8 cellular contexts compared by ENCODE assay signal in the genomic region with DNA sequence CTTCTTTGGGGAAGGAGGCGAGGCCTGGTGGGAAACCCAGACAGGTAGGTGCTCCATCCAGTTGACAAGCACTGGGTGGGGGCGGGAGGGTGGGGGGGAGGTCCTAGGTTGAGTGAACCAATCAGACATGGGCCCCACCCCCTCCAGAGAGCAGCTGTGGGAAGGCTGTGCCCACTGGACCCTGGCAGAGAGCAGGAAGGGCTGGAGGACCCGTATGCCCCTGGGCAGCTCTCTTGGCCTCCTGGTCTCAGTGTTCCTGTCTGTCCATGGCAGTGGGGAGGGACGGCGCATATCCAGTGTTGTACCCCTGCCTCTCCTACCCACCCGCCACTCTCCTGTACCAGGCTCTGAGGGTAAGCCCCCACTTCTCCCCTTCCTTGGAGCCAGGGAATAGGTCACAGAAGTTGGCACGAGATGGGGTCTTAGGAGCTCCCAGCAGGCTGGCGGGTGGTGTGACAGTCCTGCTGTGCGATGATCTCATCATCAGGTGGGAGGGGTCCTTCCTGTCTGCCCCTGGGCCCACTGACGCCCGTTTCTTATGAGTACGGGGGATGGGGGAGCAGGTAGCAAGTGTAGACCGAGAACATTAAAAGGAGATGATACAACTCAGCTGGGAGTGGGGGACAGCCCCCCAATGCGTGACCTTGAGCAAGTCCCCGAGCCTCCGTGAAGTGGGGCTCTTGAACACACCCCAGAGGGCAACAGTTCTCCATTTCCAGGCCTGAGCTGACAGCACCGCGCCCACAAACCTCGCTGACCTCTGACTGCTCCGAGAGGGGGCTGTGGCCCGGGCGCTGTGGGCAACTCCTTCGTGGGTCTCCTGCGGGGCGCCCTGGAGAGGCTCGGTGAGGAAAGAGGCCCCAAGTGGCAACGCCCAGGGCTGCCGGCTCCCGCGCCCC. TPM values are rescaled to one million over a fixed set of nuclear protein-coding genes. Genes with fewer than 3 reads are reported as not detected.
A peak's percentile ranks its signal among the peaks of the same experiment; 100 is the strongest.
DNase-seq lines count a peak whose midpoint lies in the region; ATAC-seq and TF ChIP-seq lines count a peak whose summit lies in the region.

No MANE protein-coding gene starts in this region.

- ATAC-seq in GM18520 (IDR thresholded peaks at IDR 0.05; ENCODE audit: unreplicated experiment) (no peak), GM19467 (IDR thresholded peaks at IDR 0.05; ENCODE audit: unreplicated experiment) (no peak)

- DNase-seq in Daoy (ENCODE audit: low read depth) (peak; percentile 57), NCI-H69 (lab: John Stamatoyannopoulos, UW) (peak; percentile 34), dorsolateral prefrontal cortex (no peak), retinal pigment epithelial cell (ENCODE audit: low read depth) (no peak), AG08395 (ENCODE audit: low spot score) (no peak), iPS-NIHi7 (ENCODE audit: extremely low spot score) (no peak)

- intact Hi-C loops in dorsolateral prefrontal cortex (cut with DNase I) = loop anchor here in 1 of 2 donors (5.0 kb wide), 1 partner anchor 120 kb away; a partner anchor contains a TSS

- H3K27me3 ChIP-seq in dorsolateral prefrontal cortex = peaks cover 0 to 9% (median 0%) of the 10 kb centered on the region in 45 donors

- H3K27ac ChIP-seq in dorsolateral prefrontal cortex = peak overlapping the region in 28 of 59 donors; percentile 16 to 84 (median 57)

- TF ChIP-seq CTCF in dorsolateral prefrontal cortex (IDR thresholded peaks at IDR 0.05 in 54 of 56, conservative IDR thresholded peaks at IDR 0.05 in 2 of 56; ENCODE audit: low read depth in 1 of 56, partially characterized antibody in 56 of 56) (no peak), retinal pigment epithelial cell (conservative IDR thresholded peaks at IDR 0.05; ENCODE audit: low read depth, low read length) (no peak)

- H3K4me3 ChIP-seq in dorsolateral prefrontal cortex (peak overlapping the region in 50 of 59 donors; percentile 27 to 75 (median 62)), retinal pigment epithelial cell (ENCODE audit: low read length) (peak overlapping the region; percentile 60)

RNA-seq across cellular contexts. Expression of a gene that starts 1.2 kb away (rescaled TPM):
- 0.30 and 0.40 TPM in 2 replicates for total RNA-seq in Daoy (2014; rRNA removed; shearing (Covaris generic))
- total RNA-seq in dorsolateral prefrontal cortex = 10 to 100 TPM in 21 of 120 experiments, 1 to 10 TPM in 99; 4.0 to 14.7 (median 7.2) TPM

Comparison
In these comparisons a context has a peak if more than half of its experiments do, and no peak if none do; other contexts are left out.
1. DNase-seq: peak in Daoy (single experiment) and NCI-H69 (single experiment); none in dorsolateral prefrontal cortex (0 of 10), retinal pigment epithelial cell (single experiment), AG08395 (single experiment) and iPS-NIHi7 (single experiment).